ENCODE assay signal across 28 cellular contexts in the genomic region with DNA sequence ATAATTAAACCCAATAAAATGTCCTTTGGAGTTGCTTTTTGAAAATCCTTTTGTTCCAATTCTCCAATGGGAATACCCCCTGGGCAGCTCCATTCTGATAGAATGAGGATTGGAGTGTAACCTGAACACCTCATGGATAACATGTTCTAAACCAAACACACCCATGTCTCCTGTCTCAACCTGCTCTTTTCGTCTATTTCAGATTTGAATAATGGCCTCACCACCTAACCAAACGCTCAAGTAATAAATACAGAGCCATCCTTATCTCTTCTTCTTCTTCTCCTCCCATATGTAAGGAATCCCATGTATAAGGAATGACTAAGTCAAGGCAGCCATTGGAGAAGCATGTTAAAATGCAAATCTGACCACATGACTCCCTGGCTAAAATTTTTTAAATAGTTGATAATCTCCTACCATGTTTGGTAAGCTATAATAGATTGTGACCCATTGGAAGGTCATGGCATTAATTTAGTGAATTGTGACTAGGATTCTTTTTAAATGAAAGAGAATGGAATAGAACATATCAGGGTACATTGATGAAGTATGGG. TPM values are rescaled to one million over a fixed set of nuclear protein-coding genes. Genes with fewer than 3 reads are reported as not detected.
DNase-seq lines count a peak whose midpoint lies in the region; ATAC-seq, FAIRE-seq and TF ChIP-seq lines count a peak whose summit lies in the region.
"Had no signal": no experiment of that assay in that cellular context is flagged by ENCODE, and none has a peak within 500 bp of the region (broad histone marks: within the 10 kb centered on the region; RNA-seq: fewer than 3 reads in every experiment).

No MANE protein-coding gene starts in this region.

- H3K9me3 Mint-ChIP-seq in natural killer cell = no peaks in the 10 kb centered on the region
- H3K9me3 Mint-ChIP-seq: activated naive CD8-positive, alpha-beta T cell treated with anti-CD3 and anti-CD28 coated beads, Interleukin-2, amount 10 ng/mL, durations not matched to agents 7 days and 5 days; nephron; stimulated activated memory B cell treated with anti-CD40 and anti-IgM and Interleukin-4, amounts not matched to agents 10 μg/mL and 1 μg/mL and 100 μg/mL, for 72 hours; T-cell had no signal

- H3K4me3 Mint-ChIP-seq in natural killer cell = no peak overlapping the region
- H3K4me3 Mint-ChIP-seq: activated naive CD8-positive, alpha-beta T cell treated with anti-CD3 and anti-CD28 coated beads, Interleukin-2, amount 10 ng/mL, durations not matched to agents 7 days and 5 days; nephron; stimulated activated memory B cell treated with anti-CD40 and anti-IgM and Interleukin-4, amounts not matched to agents 10 μg/mL and 1 μg/mL and 100 μg/mL, for 72 hours; T-cell had no signal

- no peak for TF ChIP-seq CTCF in 22Rv1 (IDR thresholded peaks at IDR 0.05)
- no peak for TF ChIP-seq CTCF in bronchial epithelial cell (IDR thresholded peaks at IDR 0.05; ENCODE audit: insufficient read depth, low read length, severe bottlenecking)
- no peak for TF ChIP-seq CTCF in natural killer cell (IDR thresholded peaks at IDR 0.05)

- intact Hi-C loops in natural killer cell (cut with micrococcal nuclease) = no loop called here

- H3K27ac Mint-ChIP-seq in natural killer cell = no peak overlapping the region
- H3K27ac Mint-ChIP-seq: activated naive CD8-positive, alpha-beta T cell treated with anti-CD3 and anti-CD28 coated beads, Interleukin-2, amount 10 ng/mL, durations not matched to agents 7 days and 5 days; nephron; stimulated activated memory B cell treated with anti-CD40 and anti-IgM and Interleukin-4, amounts not matched to agents 10 μg/mL and 1 μg/mL and 100 μg/mL, for 72 hours; T-cell had no signal

- H3K36me3 Mint-ChIP-seq in natural killer cell = no peaks in the 10 kb centered on the region

- no peak for FAIRE-seq in bronchial epithelial cell (lab: Jason Lieb, UNC)
- FAIRE-seq: G401.6 had no signal

- H3K36me3 ChIP-seq in bronchial epithelial cell (ENCODE audit: control insufficient read depth, insufficient read depth, low read length) = peaks cover 4% of the 10 kb centered on the region
- H3K36me3 ChIP-seq: BLaER1, gastroesophageal sphincter, upper lobe of left lung, WERI-Rb-1 had no signal

- no peak for ATAC-seq in HG03196 (IDR thresholded peaks at IDR 0.05; ENCODE audit: unreplicated experiment)
- no peak for ATAC-seq in natural killer cell
- ATAC-seq: gastroesophageal sphincter; left cardiac atrium; stimulated activated memory B cell treated with anti-CD40 and anti-IgM and Interleukin-4, amounts not matched to agents 10 μg/mL and 1 μg/mL and 100 μg/mL, for 72 hours; T-cell had no signal

- H3K27ac ChIP-seq in 22Rv1 = peak overlapping the region; percentile 29
- H3K27ac ChIP-seq: BLaER1, gastroesophageal sphincter, upper lobe of left lung, WERI-Rb-1 had no signal

- peaks cover 9 to 12% of the 10 kb centered on the region in 2 donors for H3K4me1 Mint-ChIP-seq in natural killer cell
- H3K4me1 Mint-ChIP-seq: activated naive CD8-positive, alpha-beta T cell treated with anti-CD3 and anti-CD28 coated beads, Interleukin-2, amount 10 ng/mL, durations not matched to agents 7 days and 5 days; nephron had no signal

- H3K27me3 Mint-ChIP-seq in natural killer cell (ENCODE audit: low read depth in 2 of 2) = no peaks in the 10 kb centered on the region
- H3K27me3 Mint-ChIP-seq: stimulated activated memory B cell treated with anti-CD40 and anti-IgM and Interleukin-4, amounts not matched to agents 10 μg/mL and 1 μg/mL and 100 μg/mL, for 72 hours; T-cell had no signal

- H3K4me3 ChIP-seq in bronchial epithelial cell (ENCODE audit: low read depth, low read length) = no peak overlapping the region
- H3K4me3 ChIP-seq: BLaER1, gastroesophageal sphincter, MG63, upper lobe of left lung had no signal

- H3K27me3 ChIP-seq in bronchial epithelial cell (ENCODE audit: control insufficient read depth, insufficient read depth, low read length) = no peaks in the 10 kb centered on the region
- H3K27me3 ChIP-seq: BLaER1, gastroesophageal sphincter, MG63, upper lobe of left lung had no signal

- DNase-seq in EH (ENCODE audit: low read depth) = peak; percentile 84
- DNase-seq in NCI-H146 (lab: John Stamatoyannopoulos, UW) = peak; percentile 47
- peak; percentile 86 for DNase-seq in bronchial epithelial cell (ENCODE audit: low read depth)
- no peak for DNase-seq in NCI-H524 treated with DMSO at 0.1 percent for 48 hours (lab: John Stamatoyannopoulos, UW)
- DNase-seq in natural killer cell = no peak
- DNase-seq: activated CD4-positive, alpha-beta T cell treated with anti-CD3 and anti-CD28 coated beads for 4 hours; activated effector memory CD4-positive, alpha-beta T cell treated with Interleukin-2 at 50 U/mL for 16 hours; activated naive CD8-positive, alpha-beta T cell treated with anti-CD3 and anti-CD28 coated beads, Interleukin-2, amount 10 ng/mL, durations not matched to agents 7 days and 5 days; cerebellar nuclear complex; dermis blood vessel endothelial cell; DMS153; left cardiac atrium; MG63; NCI-H1105; NCI-H1930; NCI-H226; RPMI8226; substantia nigra; T-cell; upper lobe of left lung; WERI-Rb-1 had no signal

RNA-seq across cellular contexts. Expression of gene ELL2, which starts 26.0 kb away (rescaled TPM):
- 76.3 and 146 TPM in 2 replicates for total RNA-seq in bronchial epithelial cell
- total RNA-seq in natural killer cell = 10 to 100 TPM; 52.8 to 78.2 (median 69.4) TPM

Comparison
In these comparisons a context has a peak if more than half of its experiments do, and no peak if none do; other contexts are left out.
1. DNase-seq: peak in EH (single experiment), NCI-H146 (single experiment) and bronchial epithelial cell (single experiment); none in NCI-H524 treated with DMSO at 0.1 percent for 48 hours (single experiment) and natural killer cell (single experiment).